In genomic region chr10:5876181-5876768, GRCh38 we compare ENCODE assay signal across 13 cellular contexts. TPM values are rescaled to one million over a fixed set of nuclear protein-coding genes. Genes with fewer than 3 reads are reported as not detected.
DNase-seq lines count a peak whose midpoint lies in the region; ATAC-seq and TF ChIP-seq lines count a peak whose summit lies in the region.
"Had no signal": no experiment of that assay in that cellular context is flagged by ENCODE, and none has a peak within 500 bp of the region (broad histone marks: within the 10 kb centered on the region; RNA-seq: fewer than 3 reads in every experiment).

No MANE protein-coding gene starts in this region.

- H3K36me3 ChIP-seq in BE2C, result peaks cover 11% of the 10 kb centered on the region

- H3K4me3 ChIP-seq in BE2C (ENCODE audit: low read depth, low read length), result peak overlapping the region; percentile 26; the same call in 1 of the 2 replicates
- H3K4me3 ChIP-seq: body of pancreas, esophagus muscularis mucosa had no signal

- intact Hi-C loops in activated CD8-positive, alpha-beta T cell treated with anti-CD3 and anti-CD28 coated beads for 36 hours (cut with micrococcal nuclease), result no loop called here

- peak; percentile 22 for DNase-seq in BE2C
- peak; percentile 6 for DNase-seq in NCI-H69 (lab: John Stamatoyannopoulos, UW)
- DNase-seq in putamen (ENCODE audit: low spot score), result peak; percentile 42
- DNase-seq in activated CD8-positive, alpha-beta T cell treated with anti-CD3 and anti-CD28 coated beads for 36 hours, result no peak
- DNase-seq in NCI-H345 (lab: John Stamatoyannopoulos, UW), result no peak
- no peak for DNase-seq in NOMO-1 (lab: John Stamatoyannopoulos, UW; ENCODE audit: unreplicated experiment in 2 of 2)
- DNase-seq: activated T-cell treated with anti-CD3 and anti-CD28 coated beads, Interleukin-2, amount 50 U/mL, for 72 hours; NCI-H1105 treated with DMSO at 0.1 percent for 48 hours had no signal

- no peaks in the 10 kb centered on the region for H3K27me3 ChIP-seq in BE2C
- H3K27me3 ChIP-seq: body of pancreas, esophagus muscularis mucosa had no signal

- no peaks in the 10 kb centered on the region for H3K9me3 ChIP-seq in BE2C
- H3K9me3 ChIP-seq: body of pancreas, esophagus muscularis mucosa had no signal

- H3K4me1 Mint-ChIP-seq in activated CD8-positive, alpha-beta T cell treated with anti-CD3 and anti-CD28 coated beads for 36 hours (ENCODE audit: low read depth), result peaks cover 6% of the 10 kb centered on the region

- peak; percentile 52 for ATAC-seq in esophagus mucosa
- no peak for ATAC-seq in HG02884 (IDR thresholded peaks at IDR 0.05; ENCODE audit: unreplicated experiment)
- no peak for ATAC-seq in activated CD8-positive, alpha-beta T cell treated with anti-CD3 and anti-CD28 coated beads for 36 hours
- ATAC-seq: activated CD4-positive, CD25-positive, alpha-beta regulatory T cell treated with anti-CD3 and anti-CD28 coated beads, Interleukin-2, amount 50 U/mL, for 24 hours; activated T-cell treated with anti-CD3 and anti-CD28 coated beads, Interleukin-2, amount 50 U/mL, for 72 hours; body of pancreas had no signal

- H3K4me1 ChIP-seq in BE2C, result peaks cover 6% of the 10 kb centered on the region; the same call in 1 of the 2 replicates
- H3K4me1 ChIP-seq: body of pancreas had no signal

- no peak for TF ChIP-seq CTCF in BE2C (IDR thresholded peaks at IDR 0.05; ENCODE audit: low read depth, low read length)
- no peak for TF ChIP-seq CTCF in activated CD8-positive, alpha-beta T cell treated with anti-CD3 and anti-CD28 coated beads for 36 hours (IDR thresholded peaks at IDR 0.05)

- no peak overlapping the region for H3K27ac Mint-ChIP-seq in activated CD8-positive, alpha-beta T cell treated with anti-CD3 and anti-CD28 coated beads for 36 hours
- H3K27ac Mint-ChIP-seq: activated T-cell treated with anti-CD3 and anti-CD28 coated beads, Interleukin-2, amount 50 U/mL, for 72 hours had no signal

- no peaks in the 10 kb centered on the region for H3K9me3 Mint-ChIP-seq in activated CD8-positive, alpha-beta T cell treated with anti-CD3 and anti-CD28 coated beads for 36 hours
- H3K9me3 Mint-ChIP-seq: activated T-cell treated with anti-CD3 and anti-CD28 coated beads, Interleukin-2, amount 50 U/mL, for 72 hours had no signal

- peaks cover 21% of the 10 kb centered on the region for H3K36me3 Mint-ChIP-seq in activated CD8-positive, alpha-beta T cell treated with anti-CD3 and anti-CD28 coated beads for 36 hours (ENCODE audit: low read depth)

- H3K27me3 Mint-ChIP-seq in activated CD8-positive, alpha-beta T cell treated with anti-CD3 and anti-CD28 coated beads for 36 hours, result no peaks in the 10 kb centered on the region

- H3K4me3 Mint-ChIP-seq in activated CD8-positive, alpha-beta T cell treated with anti-CD3 and anti-CD28 coated beads for 36 hours, result no peak overlapping the region
- H3K4me3 Mint-ChIP-seq: activated T-cell treated with anti-CD3 and anti-CD28 coated beads, Interleukin-2, amount 50 U/mL, for 72 hours had no signal

- POLR2A ChIA-PET in activated CD8-positive, alpha-beta T cell treated with anti-CD3 and anti-CD28 coated beads for 36 hours (lab: Charles Lee), result no interaction called here

- CTCF ChIA-PET in activated CD8-positive, alpha-beta T cell treated with anti-CD3 and anti-CD28 coated beads for 36 hours (lab: Charles Lee), result interaction anchor here (2.0 kb wide), 1 partner anchor 246 kb away, joined by 6 read pairs; no protein-coding TSS in a partner anchor

RNA-seq across cellular contexts. Expression of gene ANKRD16, which starts 13.4 kb away (rescaled TPM):
- polyA plus RNA-seq in BE2C (2012; ENCODE audit: insufficient read depth, insufficient read length, low read depth), result 10.9 TPM
- total RNA-seq in esophagus mucosa, result 5.2 TPM
- 1 to 10 TPM; 7.5 to 7.8 TPM for total RNA-seq in activated CD8-positive, alpha-beta T cell treated with anti-CD3 and anti-CD28 coated beads for 36 hours

RNA-seq across cellular contexts. Expression of gene FBH1, which starts 13.8 kb away (rescaled TPM):
- polyA plus RNA-seq in BE2C (2012; ENCODE audit: insufficient read depth, insufficient read length, low read depth), result 114 TPM
- total RNA-seq in esophagus mucosa, result 35.3 TPM
- total RNA-seq in activated CD8-positive, alpha-beta T cell treated with anti-CD3 and anti-CD28 coated beads for 36 hours, result 10 to 100 TPM; 47.2 to 51.3 TPM

Comparison
In these comparisons a context has a peak if more than half of its experiments do, and no peak if none do; other contexts are left out.
1. DNase-seq: peak in BE2C (single experiment), NCI-H69 (single experiment) and putamen (single experiment); none in activated CD8-positive, alpha-beta T cell treated with anti-CD3 and anti-CD28 coated beads for 36 hours (single experiment), NCI-H345 (single experiment) and NOMO-1 (0 of 2).